ENCODE assay signal across 20 cellular contexts in genomic region chr11:126233391-126233790, GRCh38. TPM values are rescaled to one million over a fixed set of nuclear protein-coding genes. Genes with fewer than 3 reads are reported as not detected.
A peak's percentile ranks its signal among the peaks of the same experiment; 100 is the strongest.
DNase-seq lines count a peak whose midpoint lies in the region; ATAC-seq, FAIRE-seq and TF ChIP-seq lines count a peak whose summit lies in the region.
"Had no signal": no experiment of that assay in that cellular context is flagged by ENCODE, and none has a peak within 500 bp of the region (broad histone marks: within the 10 kb centered on the region; RNA-seq: fewer than 3 reads in every experiment).

No MANE protein-coding gene starts in this region.

- H3K9ac ChIP-seq in kidney (ENCODE audit: low read length in 2 of 2) = no peak overlapping the region

- H3K4me1 Mint-ChIP-seq in HFFc6 (ENCODE audit: low read depth) = peaks cover 29% of the 10 kb centered on the region
- H3K4me1 Mint-ChIP-seq in immature natural killer cell = no peaks in the 10 kb centered on the region
- no peaks in the 10 kb centered on the region for H3K4me1 Mint-ChIP-seq in GM23338

- no peak overlapping the region for H3K4me2 ChIP-seq in osteoblast (ENCODE audit: insufficient read depth, low read length)
- H3K4me2 ChIP-seq in GM23338 = no peak overlapping the region

- H3K36me3 Mint-ChIP-seq in HFFc6 (ENCODE audit: low read depth) = peaks cover 13% of the 10 kb centered on the region
- H3K36me3 Mint-ChIP-seq in immature natural killer cell = peaks cover 5 to 18% (median 7%) of the 10 kb centered on the region in 3 donors
- H3K36me3 Mint-ChIP-seq in GM23338 (ENCODE audit: low read depth) = peaks cover 27% of the 10 kb centered on the region

- H3K9me3 ChIP-seq in osteoblast (ENCODE audit: low read depth, low read length) (no peaks in the 10 kb centered on the region), kidney (ENCODE audit: control insufficient read depth in 1 of 2, low read length in 2 of 2) (no peaks in the 10 kb centered on the region)
- no peaks in the 10 kb centered on the region for H3K9me3 ChIP-seq in effector memory CD4-positive, alpha-beta T cell (ENCODE audit: control insufficient read depth, low read length)

- H3K36me3 ChIP-seq in osteoblast (ENCODE audit: insufficient read depth, low read length) (peaks cover 5% of the 10 kb centered on the region), kidney (ENCODE audit: control insufficient read depth in 1 of 2, insufficient read depth in 2 of 2, low read length in 2 of 2) (peaks cover 0 to 7% of the 10 kb centered on the region in 2 donors), GM23338 (ENCODE audit: insufficient read depth) (peaks cover 5% of the 10 kb centered on the region; the same call in 1 of the 2 replicates)
- no peaks in the 10 kb centered on the region for H3K36me3 ChIP-seq in effector memory CD4-positive, alpha-beta T cell (ENCODE audit: control insufficient read depth, insufficient read depth, low read length)

- H2AFZ ChIP-seq in osteoblast (ENCODE audit: low read length) = no peak overlapping the region
- H2AFZ ChIP-seq in GM23338 = no peak overlapping the region

- H3K27me3 ChIP-seq in osteoblast (ENCODE audit: insufficient read depth, low read length) = no peaks in the 10 kb centered on the region
- no peaks in the 10 kb centered on the region for H3K27me3 ChIP-seq in effector memory CD4-positive, alpha-beta T cell (replicated peaks; ENCODE audit: control insufficient read depth, insufficient read depth, low read length, poor library complexity, severe bottlenecking)
- no peaks in the 10 kb centered on the region for H3K27me3 ChIP-seq in GM23338 (ENCODE audit: insufficient read depth)

- ATAC-seq in GM23338 = no peak
- ATAC-seq: HCT116 had no signal

- H3K27me3 Mint-ChIP-seq in HFFc6 (ENCODE audit: insufficient read depth) = no peaks in the 10 kb centered on the region
- peaks cover 0 to 5% (median 0%) of the 10 kb centered on the region in 3 donors for H3K27me3 Mint-ChIP-seq in immature natural killer cell (ENCODE audit: low read depth in 3 of 3)
- H3K27me3 Mint-ChIP-seq in GM23338 (ENCODE audit: insufficient read depth, low read depth, poor library complexity) = peaks cover 3% of the 10 kb centered on the region
- H3K27me3 Mint-ChIP-seq: B cell; CD4-positive, CD25-positive, alpha-beta regulatory T cell had no signal

- FAIRE-seq in kidney (lab: Jason Lieb, UNC) = no peak
- FAIRE-seq: GM19239 had no signal

- H3K4me3 Mint-ChIP-seq in HFFc6 (no peak overlapping the region), immature natural killer cell (no peak overlapping the region), GM23338 (no peak overlapping the region)
- H3K4me3 Mint-ChIP-seq: B cell; CD4-positive, CD25-positive, alpha-beta regulatory T cell had no signal

- H3K4me1 ChIP-seq in osteoblast (ENCODE audit: insufficient read depth, low read length) = peaks cover 6% of the 10 kb centered on the region
- no peaks in the 10 kb centered on the region for H3K4me1 ChIP-seq in effector memory CD4-positive, alpha-beta T cell (ENCODE audit: control insufficient read depth, insufficient read depth, low read length, poor library complexity, severe bottlenecking)
- peaks cover 3 to 12% of the 10 kb centered on the region in 2 donors for H3K4me1 ChIP-seq in kidney (ENCODE audit: control insufficient read depth in 1 of 2, insufficient read depth in 1 of 2, low read depth in 1 of 2, low read length in 2 of 2)
- no peaks in the 10 kb centered on the region for H3K4me1 ChIP-seq in GM23338 (ENCODE audit: insufficient read depth)

- intact Hi-C loops in kidney (cut with DNase I) = no loop called here

- H3K27ac ChIP-seq in VCaP (peak overlapping the region; percentile 55), epithelial cell of prostate (no peak overlapping the region), osteoblast (ENCODE audit: low read depth, low read length) (peak overlapping the region; percentile 4), kidney (ENCODE audit: low read depth in 2 of 2, low read length in 2 of 2) (no peak overlapping the region), GM23338 (ENCODE audit: low read depth) (no peak overlapping the region)
- H3K27ac ChIP-seq in effector memory CD4-positive, alpha-beta T cell (ENCODE audit: insufficient read depth, low read length, poor library complexity, severe bottlenecking) = no peak overlapping the region
- H3K27ac ChIP-seq: RWPE1 had no signal

- H3K27ac Mint-ChIP-seq in HFFc6 (no peak overlapping the region), immature natural killer cell (no peak overlapping the region), GM23338 (no peak overlapping the region)
- H3K27ac Mint-ChIP-seq: B cell; CD4-positive, CD25-positive, alpha-beta regulatory T cell had no signal

- peaks cover 23% of the 10 kb centered on the region for H3K79me2 ChIP-seq in osteoblast (ENCODE audit: insufficient read depth, low read length)
- peaks cover 49% of the 10 kb centered on the region for H3K79me2 ChIP-seq in GM23338 (replicated peaks; ENCODE audit: insufficient read depth)

- H4K20me1 ChIP-seq in osteoblast (ENCODE audit: insufficient read depth, low read length) (no peaks in the 10 kb centered on the region), GM23338 (replicated peaks; ENCODE audit: insufficient read depth) (peaks cover 7% of the 10 kb centered on the region)

- peak; percentile 9 for DNase-seq in HFFc6
- DNase-seq in epithelial cell of prostate (ENCODE audit: low read depth, low spot score) = peak; percentile 16
- DNase-seq in osteoblast (ENCODE audit: insufficient read length, low spot score, missing footprints) = no peak
- DNase-seq in immature natural killer cell = no peak
- DNase-seq in effector memory CD4-positive, alpha-beta T cell = no peak
- DNase-seq in kidney = no peak
- no peak for DNase-seq in GM23338 (ENCODE audit: low spot score)
- DNase-seq: CD4-positive, CD25-positive, alpha-beta regulatory T cell; DMS53; KG1; NCI-H1048; NCI-H1436 treated with DMSO at 0.1 percent for 48 hours; NCI-H2029 treated with DMSO at 0.1 percent for 48 hours; NCI-H748 treated with DMSO at 0.1 percent for 48 hours; OCI-M1 had no signal

- TF ChIP-seq CTCF in HFFc6 (IDR thresholded peaks at IDR 0.05) (no peak), VCaP (conservative IDR thresholded peaks at IDR 0.05) (no peak), osteoblast (IDR thresholded peaks at IDR 0.05; ENCODE audit: extremely low read depth, low read depth, low read length) (no peak), kidney (IDR thresholded peaks at IDR 0.05; ENCODE audit: borderline replicate concordance, extremely low read depth, insufficient read depth) (no peak), GM23338 (conservative IDR thresholded peaks at IDR 0.05; ENCODE audit: low read depth in 2 of 2) (no peak)

- 0 out of 2 replicates have a peak, but pooled peaks cover 4% of the 10 kb centered on the region for H3F3A ChIP-seq in GM23338 (replicated peaks; ENCODE audit: low read depth)

- H3K4me3 ChIP-seq in osteoblast (ENCODE audit: insufficient read depth, low read length) = no peak overlapping the region
- no peak overlapping the region for H3K4me3 ChIP-seq in effector memory CD4-positive, alpha-beta T cell (ENCODE audit: insufficient read depth, low read depth, low read length, poor library complexity, severe bottlenecking)
- H3K4me3 ChIP-seq in kidney (ENCODE audit: low read length in 2 of 2) = no peak overlapping the region
- H3K4me3 ChIP-seq in GM23338 = no peak overlapping the region

- H3K9me3 Mint-ChIP-seq in HFFc6 (no peaks in the 10 kb centered on the region), immature natural killer cell (no peaks in the 10 kb centered on the region), GM23338 (no peaks in the 10 kb centered on the region)
- H3K9me3 Mint-ChIP-seq: CD4-positive, CD25-positive, alpha-beta regulatory T cell had no signal

- H3K9me2 ChIP-seq in GM23338 (ENCODE audit: insufficient read depth) = no peaks in the 10 kb centered on the region

RNA-seq across cellular contexts. Expression of gene FAM118B, which starts 21.8 kb away (rescaled TPM):
- 10 to 100 TPM; 16.4 to 19.6 (median 17.8) TPM for total RNA-seq in HFFc6 (2021; fragmentation: NEBNext Ultra II Directional; extraction: Animal tissue kit (Norgen Biotek cat#: 25700))
- total RNA-seq in osteoblast = 29.5 and 30.4 TPM in 2 replicates
- polyA plus RNA-seq in immature natural killer cell = 10 to 100 TPM; 11.5 to 21.1 (median 13.7) TPM
- total RNA-seq in kidney = 21.5 TPM
- 14.0 TPM for polyA plus RNA-seq in kidney (ENCODE audit: insufficient read depth, low read depth, low replicate concordance)
- total RNA-seq in GM23338 (2014; rRNA removed; shearing (Covaris generic)) = 43.4 and 75.0 TPM in 2 replicates
- 24.7 and 33.7 TPM in 2 replicates for polyA plus RNA-seq in GM23338 (2016; fragmentation: Nextera tagmentation; extraction: Ambion mirVana)

RNA-seq across cellular contexts. Expression of gene RPUSD4, which starts 21.9 kb away (rescaled TPM):
- total RNA-seq in HFFc6 (2021; fragmentation: NEBNext Ultra II Directional; extraction: Animal tissue kit (Norgen Biotek cat#: 25700)) = 10 to 100 TPM; 18.8 to 20.9 (median 19.6) TPM
- total RNA-seq in osteoblast = 36.2 and 36.8 TPM in 2 replicates
- 10 to 100 TPM in 2 of 3 donors, 1 to 10 TPM in 1; 4.5 to 15.0 (median 10.5) TPM for polyA plus RNA-seq in immature natural killer cell
- total RNA-seq in kidney = 20.7 TPM
- 13.6 TPM for polyA plus RNA-seq in kidney (ENCODE audit: insufficient read depth, low read depth, low replicate concordance)
- total RNA-seq in GM23338 (2014; rRNA removed; shearing (Covaris generic)) = 43.6 and 60.8 TPM in 2 replicates
- polyA plus RNA-seq in GM23338 (2016; fragmentation: Nextera tagmentation; extraction: Ambion mirVana) = 20.3 and 20.8 TPM in 2 replicates

RNA-seq across cellular contexts. Expression of gene SRPRA, which starts 35.3 kb away (rescaled TPM):
- total RNA-seq in HFFc6 (2021; fragmentation: NEBNext Ultra II Directional; extraction: Animal tissue kit (Norgen Biotek cat#: 25700)) = 100 to 1,000 TPM; 153 to 177 (median 162) TPM
- total RNA-seq in osteoblast (94.6 and 99.5 TPM in 2 replicates), kidney (116 TPM)
- polyA plus RNA-seq in immature natural killer cell (100 to 1,000 TPM in 2 of 3 donors, 10 to 100 TPM in 1; 67.7 to 161 (median 150) TPM), kidney (ENCODE audit: insufficient read depth, low read depth, low replicate concordance) (55.2 TPM), GM23338 (2016; fragmentation: Nextera tagmentation; extraction: Ambion mirVana) (27.1 and 28.0 TPM in 2 replicates)
- 49.3 and 53.2 TPM in 2 replicates for total RNA-seq in GM23338 (2014; rRNA removed; shearing (Covaris generic))

RNA-seq across cellular contexts. Expression of gene FOXRED1, which starts 35.6 kb away (rescaled TPM):
- 10 to 100 TPM; 10.4 to 15.9 (median 14.9) TPM for total RNA-seq in HFFc6 (2021; fragmentation: NEBNext Ultra II Directional; extraction: Animal tissue kit (Norgen Biotek cat#: 25700))
- total RNA-seq in osteoblast (8.3 and 11.6 TPM in 2 replicates), kidney (21.5 TPM)
- polyA plus RNA-seq in immature natural killer cell (10 to 100 TPM; 19.0 to 37.0 (median 20.5) TPM), kidney (ENCODE audit: insufficient read depth, low read depth, low replicate concordance) (37.1 TPM), GM23338 (2016; fragmentation: Nextera tagmentation; extraction: Ambion mirVana) (25.2 and 27.0 TPM in 2 replicates)
- 41.0 and 59.2 TPM in 2 replicates for total RNA-seq in GM23338 (2014; rRNA removed; shearing (Covaris generic))

RNA-seq across cellular contexts. Expression of gene TIRAP, which starts 49.5 kb away (rescaled TPM):
- 1 to 10 TPM; 7.6 to 9.7 (median 8.2) TPM for total RNA-seq in HFFc6 (2021; fragmentation: NEBNext Ultra II Directional; extraction: Animal tissue kit (Norgen Biotek cat#: 25700))
- total RNA-seq in osteoblast = 9.8 and 10.6 TPM in 2 replicates
- polyA plus RNA-seq in immature natural killer cell = 10 to 100 TPM in 1 of 3 donors, 1 to 10 TPM in 2; 6.0 to 15.6 (median 6.5) TPM
- 12.1 TPM for total RNA-seq in kidney
- 5.8 TPM for polyA plus RNA-seq in kidney (ENCODE audit: insufficient read depth, low read depth, low replicate concordance)
- 2.6 and 3.4 TPM in 2 replicates for total RNA-seq in GM23338 (2014; rRNA removed; shearing (Covaris generic))
- polyA plus RNA-seq in GM23338 (2016; fragmentation: Nextera tagmentation; extraction: Ambion mirVana) = 0.89 and 1.1 TPM in 2 replicates

Comparison
In these comparisons a context has a peak if more than half of its experiments do, and no peak if none do; other contexts are left out.
1. DNase-seq: peak in HFFc6 (single experiment) and epithelial cell of prostate (single experiment); none in osteoblast (single experiment), immature natural killer cell (0 of 3), effector memory CD4-positive, alpha-beta T cell (0 of 3), kidney (single experiment) and GM23338 (single experiment).
2. H3K27ac ChIP-seq: peak in VCaP (single experiment) and osteoblast (single experiment); none in epithelial cell of prostate (single experiment), effector memory CD4-positive, alpha-beta T cell (single experiment), kidney (0 of 2) and GM23338 (single experiment).